1 cellular context compared by ENCODE assay signal in the genomic region with DNA sequence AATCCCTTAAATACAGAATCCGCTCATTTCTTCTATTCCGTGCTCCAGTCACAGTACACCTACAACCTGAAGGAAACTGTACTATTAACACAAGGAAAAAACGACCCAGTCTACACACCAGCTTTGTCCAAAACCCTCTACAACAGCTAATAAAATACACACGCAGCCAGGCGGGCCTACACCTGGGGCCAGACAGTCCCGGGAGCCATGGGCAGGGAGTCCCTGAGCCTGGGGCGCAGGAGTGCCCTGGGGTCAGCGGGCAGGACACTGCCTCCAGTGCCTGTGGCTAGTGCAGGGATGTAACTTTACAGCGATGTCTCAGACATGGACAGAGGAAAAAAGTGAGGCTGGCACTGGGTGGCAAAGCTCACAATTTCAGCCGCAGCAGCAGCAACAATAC.
TF ChIP-seq lines count a peak whose summit lies in the region.

No MANE protein-coding gene starts in this region.

TF ChIP-seq in GM12878, 131 proteins besides CTCF, POLR2A, EP300 and RAD21:
- TF ChIP-seq, protein P1, sequence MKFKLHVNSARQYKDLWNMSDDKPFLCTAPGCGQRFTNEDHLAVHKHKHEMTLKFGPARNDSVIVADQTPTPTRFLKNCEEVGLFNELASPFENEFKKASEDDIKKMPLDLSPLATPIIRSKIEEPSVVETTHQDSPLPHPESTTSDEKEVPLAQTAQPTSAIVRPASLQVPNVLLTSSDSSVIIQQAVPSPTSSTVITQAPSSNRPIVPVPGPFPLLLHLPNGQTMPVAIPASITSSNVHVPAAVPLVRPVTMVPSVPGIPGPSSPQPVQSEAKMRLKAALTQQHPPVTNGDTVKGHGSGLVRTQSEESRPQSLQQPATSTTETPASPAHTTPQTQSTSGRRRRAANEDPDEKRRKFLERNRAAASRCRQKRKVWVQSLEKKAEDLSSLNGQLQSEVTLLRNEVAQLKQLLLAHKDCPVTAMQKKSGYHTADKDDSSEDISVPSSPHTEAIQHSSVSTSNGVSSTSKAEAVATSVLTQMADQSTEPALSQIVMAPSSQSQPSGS (IDR thresholded peaks at IDR 0.05; ENCODE audit: low read length) = no peak
- TF ChIP-seq, protein P2, sequence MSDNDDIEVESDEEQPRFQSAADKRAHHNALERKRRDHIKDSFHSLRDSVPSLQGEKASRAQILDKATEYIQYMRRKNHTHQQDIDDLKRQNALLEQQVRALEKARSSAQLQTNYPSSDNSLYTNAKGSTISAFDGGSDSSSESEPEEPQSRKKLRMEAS (IDR thresholded peaks at IDR 0.05; ENCODE audit: low read depth, low read length) = no peak
- TF ChIP-seq GABPA (IDR thresholded peaks at IDR 0.05; ENCODE audit: low read depth) = no peak
- TF ChIP-seq SMARCA5 (IDR thresholded peaks at IDR 0.05) = no peak
- TF ChIP-seq, protein P3, sequence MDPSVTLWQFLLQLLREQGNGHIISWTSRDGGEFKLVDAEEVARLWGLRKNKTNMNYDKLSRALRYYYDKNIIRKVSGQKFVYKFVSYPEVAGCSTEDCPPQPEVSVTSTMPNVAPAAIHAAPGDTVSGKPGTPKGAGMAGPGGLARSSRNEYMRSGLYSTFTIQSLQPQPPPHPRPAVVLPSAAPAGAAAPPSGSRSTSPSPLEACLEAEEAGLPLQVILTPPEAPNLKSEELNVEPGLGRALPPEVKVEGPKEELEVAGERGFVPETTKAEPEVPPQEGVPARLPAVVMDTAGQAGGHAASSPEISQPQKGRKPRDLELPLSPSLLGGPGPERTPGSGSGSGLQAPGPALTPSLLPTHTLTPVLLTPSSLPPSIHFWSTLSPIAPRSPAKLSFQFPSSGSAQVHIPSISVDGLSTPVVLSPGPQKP (IDR thresholded peaks at IDR 0.05; ENCODE audit: low read depth, low read length) = no peak
- TF ChIP-seq MEF2B (IDR thresholded peaks at IDR 0.05; ENCODE audit: partially characterized antibody, poor library complexity, severe bottlenecking) = no peak
- TF ChIP-seq RAD51 (IDR thresholded peaks at IDR 0.05) = no peak
- no peak for TF ChIP-seq BACH1 (IDR thresholded peaks at IDR 0.05; ENCODE audit: borderline replicate concordance)
- no peak for TF ChIP-seq ASH2L (IDR thresholded peaks at IDR 0.05; ENCODE audit: borderline replicate concordance, low read depth)
- TF ChIP-seq TCF12 (IDR thresholded peaks at IDR 0.05; ENCODE audit: low read depth, low read length) = no peak
- no peak for TF ChIP-seq POU2F2 (IDR thresholded peaks at IDR 0.05; ENCODE audit: borderline replicate concordance, low read depth, low read length)
- no peak for TF ChIP-seq EGR1 (IDR thresholded peaks at IDR 0.05; ENCODE audit: borderline replicate concordance in 1 of 2, low read depth in 2 of 2, low read length in 2 of 2)
- no peak for TF ChIP-seq ZNF24 (IDR thresholded peaks at IDR 0.05)
- TF ChIP-seq, protein P4, sequence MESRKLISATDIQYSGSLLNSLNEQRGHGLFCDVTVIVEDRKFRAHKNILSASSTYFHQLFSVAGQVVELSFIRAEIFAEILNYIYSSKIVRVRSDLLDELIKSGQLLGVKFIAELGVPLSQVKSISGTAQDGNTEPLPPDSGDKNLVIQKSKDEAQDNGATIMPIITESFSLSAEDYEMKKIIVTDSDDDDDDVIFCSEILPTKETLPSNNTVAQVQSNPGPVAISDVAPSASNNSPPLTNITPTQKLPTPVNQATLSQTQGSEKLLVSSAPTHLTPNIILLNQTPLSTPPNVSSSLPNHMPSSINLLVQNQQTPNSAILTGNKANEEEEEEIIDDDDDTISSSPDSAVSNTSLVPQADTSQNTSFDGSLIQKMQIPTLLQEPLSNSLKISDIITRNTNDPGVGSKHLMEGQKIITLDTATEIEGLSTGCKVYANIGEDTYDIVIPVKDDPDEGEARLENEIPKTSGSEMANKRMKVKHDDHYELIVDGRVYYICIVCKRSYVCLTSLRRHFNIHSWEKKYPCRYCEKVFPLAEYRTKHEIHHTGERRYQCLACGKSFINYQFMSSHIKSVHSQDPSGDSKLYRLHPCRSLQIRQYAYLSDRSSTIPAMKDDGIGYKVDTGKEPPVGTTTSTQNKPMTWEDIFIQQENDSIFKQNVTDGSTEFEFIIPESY (IDR thresholded peaks at IDR 0.05) = no peak
- TF ChIP-seq, protein P5, sequence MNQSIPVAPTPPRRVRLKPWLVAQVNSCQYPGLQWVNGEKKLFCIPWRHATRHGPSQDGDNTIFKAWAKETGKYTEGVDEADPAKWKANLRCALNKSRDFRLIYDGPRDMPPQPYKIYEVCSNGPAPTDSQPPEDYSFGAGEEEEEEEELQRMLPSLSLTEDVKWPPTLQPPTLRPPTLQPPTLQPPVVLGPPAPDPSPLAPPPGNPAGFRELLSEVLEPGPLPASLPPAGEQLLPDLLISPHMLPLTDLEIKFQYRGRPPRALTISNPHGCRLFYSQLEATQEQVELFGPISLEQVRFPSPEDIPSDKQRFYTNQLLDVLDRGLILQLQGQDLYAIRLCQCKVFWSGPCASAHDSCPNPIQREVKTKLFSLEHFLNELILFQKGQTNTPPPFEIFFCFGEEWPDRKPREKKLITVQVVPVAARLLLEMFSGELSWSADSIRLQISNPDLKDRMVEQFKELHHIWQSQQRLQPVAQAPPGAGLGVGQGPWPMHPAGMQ (IDR thresholded peaks at IDR 0.05; ENCODE audit: borderline replicate concordance) = no peak
- TF ChIP-seq MTA3 (IDR thresholded peaks at IDR 0.05; ENCODE audit: borderline replicate concordance, low read length) = no peak
- no peak for TF ChIP-seq CHD4 (IDR thresholded peaks at IDR 0.05)
